8 cellular contexts compared by ENCODE assay signal in the genomic region with DNA sequence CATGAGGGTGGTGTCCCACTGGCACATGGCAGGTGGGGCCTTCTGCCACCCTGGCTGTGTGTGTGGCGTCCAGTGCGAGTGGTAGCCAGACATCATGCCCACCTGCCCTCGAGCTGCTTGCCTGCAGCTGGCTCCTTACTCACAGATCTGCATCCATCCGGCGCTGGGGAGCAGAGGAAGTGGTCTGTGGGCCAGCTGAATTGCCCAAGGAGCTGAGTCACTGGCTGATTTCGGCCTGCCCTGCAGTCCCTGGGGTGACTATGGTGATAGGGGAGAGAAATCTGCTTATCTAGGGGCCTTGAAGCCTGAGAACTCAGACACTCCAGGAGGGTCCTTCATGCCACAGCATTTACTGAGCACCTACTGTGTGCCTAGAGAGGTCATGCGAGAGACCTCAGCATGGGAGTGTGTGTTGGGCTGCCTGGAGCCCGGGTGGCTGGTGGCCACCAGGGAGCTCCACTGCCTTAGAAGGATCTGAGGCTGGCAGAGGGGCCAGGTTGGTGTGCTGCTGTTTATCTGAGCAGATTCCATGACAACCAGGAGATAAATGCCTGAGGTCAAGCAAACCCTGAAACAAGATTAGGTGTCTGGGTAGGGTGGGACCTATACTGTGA. TPM values are rescaled to one million over a fixed set of nuclear protein-coding genes. Genes with fewer than 3 reads are reported as not detected.
DNase-seq lines count a peak whose midpoint lies in the region; ATAC-seq and TF ChIP-seq lines count a peak whose summit lies in the region.

No MANE protein-coding gene starts in this region.

- peak overlapping the region; percentile 56 for H3K4me3 Mint-ChIP-seq in activated naive CD4-positive, alpha-beta T cell treated with anti-CD3 and anti-CD28 coated beads, Interleukin-2, amount 10 ng/mL, durations not matched to agents 7 days and 5 days

- peak; percentile 80 for DNase-seq in AG04450 (ENCODE audit: low read depth, low spot score)
- peak; percentile 78 for DNase-seq in SJCRH30
- DNase-seq in activated naive CD4-positive, alpha-beta T cell treated with anti-CD3 and anti-CD28 coated beads, Interleukin-2, amount 10 ng/mL, durations not matched to agents 7 days and 5 days: peak; percentile 81
- peak; percentile 59 to 67 for DNase-seq in heart right ventricle
- DNase-seq in skeletal muscle cell (ENCODE audit: low read depth): peak; percentile 87
- DNase-seq in NCI-H2107 (lab: John Stamatoyannopoulos, UW): no peak

- H3K36me3 ChIP-seq in SJCRH30 (no peaks in the 10 kb centered on the region), heart right ventricle (peaks cover 0 to 26% (median 0%) of the 10 kb centered on the region in 9 donors)

- H3K9me3 Mint-ChIP-seq in activated naive CD4-positive, alpha-beta T cell treated with anti-CD3 and anti-CD28 coated beads, Interleukin-2, amount 10 ng/mL, durations not matched to agents 7 days and 5 days: no peaks in the 10 kb centered on the region

- no peaks in the 10 kb centered on the region for H3K27me3 Mint-ChIP-seq in activated naive CD4-positive, alpha-beta T cell treated with anti-CD3 and anti-CD28 coated beads, Interleukin-2, amount 10 ng/mL, durations not matched to agents 7 days and 5 days

- H3K27ac ChIP-seq in AG04450 (ENCODE audit: low read depth, low read length) (peak overlapping the region; percentile 98), SJCRH30 (peak overlapping the region; percentile 70), heart right ventricle (peak overlapping the region in 9 of 10 donors; percentile 64 to 100 (median 86))

- POLR2A ChIA-PET in AG04450 (lab: Yijun Ruan, JAX): interaction anchor here (0.5 to 2.7 kb wide), 14 partner anchors 11 to 350 kb away, joined by 3 to 20 read pairs (median 3); a partner anchor contains a TSS

- peaks cover 45% of the 10 kb centered on the region for H3K4me1 ChIP-seq in SJCRH30
- peaks cover 58 to 100% (median 97%) of the 10 kb centered on the region in 9 donors for H3K4me1 ChIP-seq in heart right ventricle

- intact Hi-C loops in heart right ventricle (cut with DNase I): loop anchor here in 2 of 10 donors (5.0 kb wide), 2 partner anchors 41 to 71 kb away; no protein-coding TSS in a partner anchor

- peak; percentile 54 for TF ChIP-seq CTCF in AG04450 (IDR thresholded peaks at IDR 0.05; ENCODE audit: low read depth, low read length)
- TF ChIP-seq CTCF in heart right ventricle (IDR thresholded peaks at IDR 0.05): peak in 7 of 9 donors; percentile 5 to 50 (median 39)

- peaks cover 100% of the 10 kb centered on the region for H3K4me1 Mint-ChIP-seq in activated naive CD4-positive, alpha-beta T cell treated with anti-CD3 and anti-CD28 coated beads, Interleukin-2, amount 10 ng/mL, durations not matched to agents 7 days and 5 days

- H3K27ac Mint-ChIP-seq in activated naive CD4-positive, alpha-beta T cell treated with anti-CD3 and anti-CD28 coated beads, Interleukin-2, amount 10 ng/mL, durations not matched to agents 7 days and 5 days: peak overlapping the region; percentile 98

- no peaks in the 10 kb centered on the region for H3K9me3 ChIP-seq in AG04450 (ENCODE audit: control insufficient read depth, insufficient read depth, low read length)
- H3K9me3 ChIP-seq in SJCRH30 (replicated peaks): no peaks in the 10 kb centered on the region
- no peaks in the 10 kb centered on the region for H3K9me3 ChIP-seq in heart right ventricle

- WGBS in heart right ventricle, 2 donors: 55 to 66% methylated on average over 8 of the region's 8 CpGs

- CTCF ChIA-PET in AG04450 (lab: Charles Lee): interaction anchor here (0.9 to 1.9 kb wide), 8 partner anchors 10 to 75 kb away, joined by 3 to 9 read pairs (median 4); no protein-coding TSS in a partner anchor
- CTCF ChIA-PET in activated naive CD4-positive, alpha-beta T cell treated with anti-CD3 and anti-CD28 coated beads, Interleukin-2, amount 10 ng/mL, durations not matched to agents 7 days and 5 days (lab: Charles Lee): interaction anchor here (0.7 to 7.6 kb wide), 18 partner anchors 10 to 78 kb away, joined by 3 to 87 read pairs (median 7); a partner anchor contains a TSS

- peak; percentile 27 for ATAC-seq in GM18870 (IDR thresholded peaks at IDR 0.05; ENCODE audit: unreplicated experiment)
- ATAC-seq in HG03354 (IDR thresholded peaks at IDR 0.05; ENCODE audit: poor library complexity, severe bottlenecking, unreplicated experiment): peak; percentile 59
- peak; percentile 26 to 75 (median 48) for ATAC-seq in heart right ventricle

- H3K27me3 ChIP-seq in AG04450 (ENCODE audit: control insufficient read depth, insufficient read depth, low read length): no peaks in the 10 kb centered on the region
- H3K27me3 ChIP-seq in SJCRH30: no peaks in the 10 kb centered on the region
- H3K27me3 ChIP-seq in heart right ventricle: no peaks in the 10 kb centered on the region

- H3K36me3 Mint-ChIP-seq in activated naive CD4-positive, alpha-beta T cell treated with anti-CD3 and anti-CD28 coated beads, Interleukin-2, amount 10 ng/mL, durations not matched to agents 7 days and 5 days: peaks cover 63% of the 10 kb centered on the region

- H3K4me3 ChIP-seq in AG04450 (ENCODE audit: low read depth, low read length) (0 out of 2 replicates have a peak overlapping the region, but pooled peaks have one; percentile 13), SJCRH30 (no peak overlapping the region), heart right ventricle (peak overlapping the region in 1 of 10 donors; percentile 32), skeletal muscle cell (ENCODE audit: low read depth, low read length) (no peak overlapping the region)

RNA-seq across cellular contexts. Expression of a gene that starts 57.1 kb away (rescaled TPM):
- polyA plus RNA-seq in AG04450 (2011; rRNA removed) (6.9 TPM in 2 replicates), heart right ventricle (10 to 100 TPM; 21.2 to 21.8 TPM)
- 9.6 and 13.4 TPM in 2 replicates for polyA minus RNA-seq in AG04450 (2011; rRNA and poly(A)+ RNA removed)
- 0.13 and 0.47 TPM in 2 replicates for total RNA-seq in SJCRH30 (2014; rRNA removed; shearing (Covaris generic))
- 10 to 100 TPM; 10.3 to 36.8 (median 12.5) TPM for total RNA-seq in heart right ventricle
